Comparison of ENCODE assay signal across 21 cellular contexts in the genomic region with DNA sequence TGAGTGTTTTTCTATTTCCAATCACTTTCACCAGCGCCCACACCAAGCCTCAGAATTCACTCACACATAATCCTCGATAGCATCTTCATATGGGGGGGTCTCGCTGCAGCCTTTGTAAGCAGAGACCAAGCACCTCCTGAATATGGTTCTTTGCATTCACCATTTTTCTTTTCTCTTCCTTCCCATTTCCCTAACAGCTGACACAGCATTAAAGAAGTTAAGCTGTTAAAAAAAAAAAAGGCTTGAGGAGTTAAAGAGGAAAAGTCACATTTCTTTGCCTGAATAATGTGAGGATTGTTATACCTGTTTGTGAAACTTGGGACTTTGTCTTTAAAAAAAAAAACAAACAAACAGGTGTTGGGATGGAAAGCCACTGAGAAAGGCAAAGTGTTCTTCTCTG. TPM values are rescaled to one million over a fixed set of nuclear protein-coding genes. Genes with fewer than 3 reads are reported as not detected.
A peak's percentile ranks its signal among the peaks of the same experiment; 100 is the strongest.
DNase-seq lines count a peak whose midpoint lies in the region; ATAC-seq and TF ChIP-seq lines count a peak whose summit lies in the region.
"Had no signal": no experiment of that assay in that cellular context is flagged by ENCODE, and none has a peak within 500 bp of the region (broad histone marks: within the 10 kb centered on the region; RNA-seq: fewer than 3 reads in every experiment).

No MANE protein-coding gene starts in this region.

- H3K23ac ChIP-seq in IMR-90 (ENCODE audit: low read depth, low read length), result no peak overlapping the region

- H2BK120ac ChIP-seq in IMR-90 (ENCODE audit: low read depth, low read length), result no peak overlapping the region

- peaks cover 60 to 82% of the 10 kb centered on the region in 2 experiments for H3K79me1 ChIP-seq in IMR-90 (ENCODE audit: low read depth in 1 of 2, low read length in 2 of 2)

- CTCF ChIA-PET in IMR-90 (lab: Yijun Ruan, JAX), result no interaction called here

- no peak overlapping the region for H2BK20ac ChIP-seq in IMR-90 (ENCODE audit: low read depth, low read length)

- no peak for TF ChIP-seq POLR2A in IMR-90 (IDR thresholded peaks at IDR 0.05; ENCODE audit: low read depth, low read length)

- H3K4me1 ChIP-seq in left ventricle myocardium inferior (peaks cover 93% of the 10 kb centered on the region), IMR-90 (ENCODE audit: control insufficient read depth, insufficient read depth, low read length) (peaks cover 18% of the 10 kb centered on the region), skeletal muscle tissue (ENCODE audit: control insufficient read depth in 3 of 3, insufficient read depth in 3 of 3, low read length in 3 of 3) (peaks cover 3 to 7% (median 5%) of the 10 kb centered on the region in 3 donors)

- no peaks in the 10 kb centered on the region for H3K27me3 ChIP-seq in left ventricle myocardium inferior (ENCODE audit: low read depth)
- no peaks in the 10 kb centered on the region for H3K27me3 ChIP-seq in IMR-90 (ENCODE audit: control insufficient read depth, insufficient read depth, low read length)
- H3K27me3 ChIP-seq in skeletal muscle tissue (ENCODE audit: control insufficient read depth in 3 of 3, insufficient read depth in 3 of 3, low read length in 3 of 3), result no peaks in the 10 kb centered on the region
- H3K27me3 ChIP-seq: BLaER1 had no signal

- H2BK15ac ChIP-seq in IMR-90 (ENCODE audit: low read depth, low read length), result no peak overlapping the region

- H3K4me3 ChIP-seq in left ventricle myocardium inferior (no peak overlapping the region), IMR-90 (ENCODE audit: insufficient read depth, low read depth, low read length) (no peak overlapping the region), skeletal muscle tissue (ENCODE audit: low read length in 3 of 3) (no peak overlapping the region)
- H3K4me3 ChIP-seq: BLaER1, SK-N-MC had no signal

- H3K14ac ChIP-seq in IMR-90 (replicated peaks; ENCODE audit: low read depth, low read length), result no peak overlapping the region

- peak overlapping the region; percentile 73 for H3K27ac ChIP-seq in left ventricle myocardium inferior (replicated peaks)
- H3K27ac ChIP-seq in IMR-90 (ENCODE audit: insufficient read depth, low read length), result no peak overlapping the region
- peak overlapping the region; percentile 37 for H3K27ac ChIP-seq in skeletal muscle tissue (ENCODE audit: low read depth, low read length)
- H3K27ac ChIP-seq: BLaER1, KMS-11, SK-N-MC had no signal

- peaks cover 84% of the 10 kb centered on the region for H3K36me3 Mint-ChIP-seq in dendritic cell treated with granulocyte-macrophage colony-stimulating factor and Interleukin-4, amounts not matched to agents 40 ng/mL and 50 ng/mL, for 4 days (ENCODE audit: low read depth)

- peaks cover 32% of the 10 kb centered on the region for H3K9me1 ChIP-seq in IMR-90 (ENCODE audit: insufficient read depth, low read length)

- H2AK5ac ChIP-seq in IMR-90 (ENCODE audit: low read depth, low read length), result no peak overlapping the region

- WGBS in IMR-90 (ENCODE audit: extremely low coverage in 2 of 2, insufficient read length in 1 of 2), 2 experiments, result no CpG with 5 or more reads among the region's 3 CpGs

- no peak overlapping the region for H3K4me2 ChIP-seq in IMR-90 (ENCODE audit: low read depth, low read length)
- H3K4me2 ChIP-seq: BLaER1, KMS-11 had no signal

- no peak overlapping the region for H4K8ac ChIP-seq in IMR-90 (ENCODE audit: low read depth in 2 of 2, low read length in 2 of 2)

- H4K91ac ChIP-seq in IMR-90 (ENCODE audit: insufficient read depth, low read depth, low read length), result no peak overlapping the region

- dilution Hi-C loops in IMR-90 (cut with HindIII; ENCODE audit: low sequenced_read_pairs, unreplicated experiment), result no loop called here

- peaks cover 13% of the 10 kb centered on the region for H4K20me1 ChIP-seq in IMR-90 (ENCODE audit: insufficient read depth, low read length)

- no peak overlapping the region for H2BK5ac ChIP-seq in IMR-90 (ENCODE audit: low read depth, low read length, poor library complexity, severe bottlenecking)

- H3K56ac ChIP-seq in IMR-90 (ENCODE audit: extremely low read depth, insufficient read depth, low read length), result no peak overlapping the region

- no peak for TF ChIP-seq CTCF in left ventricle myocardium inferior (IDR thresholded peaks at IDR 0.05; ENCODE audit: borderline replicate concordance)
- TF ChIP-seq CTCF in IMR-90 (conservative IDR thresholded peaks at IDR 0.05; ENCODE audit: low read depth, low read length), result no peak

- no peak overlapping the region for H2AK9ac ChIP-seq in IMR-90 (replicated peaks; ENCODE audit: low read depth, low read length, poor library complexity)

- TF ChIP-seq RAD21 in IMR-90 (IDR thresholded peaks at IDR 0.05; ENCODE audit: low read length), result no peak

- H3K9me3 Mint-ChIP-seq in dendritic cell treated with granulocyte-macrophage colony-stimulating factor and Interleukin-4, amounts not matched to agents 40 ng/mL and 50 ng/mL, for 4 days, result no peaks in the 10 kb centered on the region
- H3K9me3 Mint-ChIP-seq in stimulated activated naive CD8-positive, alpha-beta T cell treated with anti-CD3 and anti-CD28 coated beads, Interleukin-15, amount 100 ng/mL, for 72 hours, result peaks cover 0 to 5% of the 10 kb centered on the region in 2 donors

- intact Hi-C loops in left ventricle myocardium inferior (cut with micrococcal nuclease) (no loop called here), cardiac septum (cut with DNase I) (no loop called here), IMR-90 (cut with micrococcal nuclease) (no loop called here)
- intact Hi-C loops in dendritic cell treated with granulocyte-macrophage colony-stimulating factor and Interleukin-4, amounts not matched to agents 40 ng/mL and 50 ng/mL, for 4 days (cut with micrococcal nuclease), result no loop called here

- H3K9me3 ChIP-seq in left ventricle myocardium inferior (replicated peaks), result peaks cover 14% of the 10 kb centered on the region
- H3K9me3 ChIP-seq in IMR-90 (ENCODE audit: control insufficient read depth, insufficient read depth, low read length), result peaks cover 4% of the 10 kb centered on the region
- no peaks in the 10 kb centered on the region for H3K9me3 ChIP-seq in skeletal muscle tissue (ENCODE audit: control insufficient read depth in 3 of 3, low read length in 3 of 3)

- no TSS peak for BruUV-seq in IMR-90 (replicated peaks; lab: Mats Ljungman, UMichigan)

- no peak overlapping the region for H3K18ac ChIP-seq in IMR-90 (ENCODE audit: low read depth, low read length)

- H2AFZ ChIP-seq in IMR-90 (replicated peaks; ENCODE audit: low read length, poor library complexity), result no peak overlapping the region

- H3K4ac ChIP-seq in IMR-90 (ENCODE audit: low read depth, low read length), result no peak overlapping the region

- H3K9ac ChIP-seq in IMR-90 (ENCODE audit: low read depth, low read length), result no peak overlapping the region
- H3K9ac ChIP-seq in skeletal muscle tissue (ENCODE audit: low read depth in 1 of 3, low read length in 3 of 3), result no peak overlapping the region
- H3K9ac ChIP-seq: BLaER1, KMS-11 had no signal

- POLR2A ChIA-PET in IMR-90 (lab: Charles Lee; ENCODE audit: unreplicated experiment), result no interaction called here

- in situ Hi-C loops in IMR-90 (cut with MboI; ENCODE audit: low sequenced_read_pairs), result no loop called here

- no peak overlapping the region for H3K4me3 Mint-ChIP-seq in dendritic cell treated with granulocyte-macrophage colony-stimulating factor and Interleukin-4, amounts not matched to agents 40 ng/mL and 50 ng/mL, for 4 days
- no peak overlapping the region for H3K4me3 Mint-ChIP-seq in stimulated activated naive CD8-positive, alpha-beta T cell treated with anti-CD3 and anti-CD28 coated beads, Interleukin-15, amount 100 ng/mL, for 72 hours
- H3K4me3 Mint-ChIP-seq: CD4-positive, CD25-positive, alpha-beta regulatory T cell had no signal

- H4K5ac ChIP-seq in IMR-90 (ENCODE audit: low read depth, low read length), result no peak overlapping the region

- peak overlapping the region; percentile 26 for H3K27ac Mint-ChIP-seq in dendritic cell treated with granulocyte-macrophage colony-stimulating factor and Interleukin-4, amounts not matched to agents 40 ng/mL and 50 ng/mL, for 4 days
- H3K27ac Mint-ChIP-seq in stimulated activated naive CD8-positive, alpha-beta T cell treated with anti-CD3 and anti-CD28 coated beads, Interleukin-15, amount 100 ng/mL, for 72 hours, result no peak overlapping the region
- H3K27ac Mint-ChIP-seq: CD4-positive, CD25-positive, alpha-beta regulatory T cell had no signal

- DNase-seq in left ventricle myocardium inferior, result no peak
- no peak for DNase-seq in cardiac septum (ENCODE audit: low spot score)
- no peak for DNase-seq in IMR-90
- no peak for DNase-seq in stimulated activated naive CD8-positive, alpha-beta T cell treated with anti-CD3 and anti-CD28 coated beads, Interleukin-15, amount 100 ng/mL, for 72 hours
- DNase-seq: CD4-positive, CD25-positive, alpha-beta regulatory T cell; DMS153; DND-41; H7; NCI-H1048; NCI-H1417; NCI-H1694; NCI-H2029 treated with DMSO at 0.1 percent for 48 hours; NCI-H446 treated with DMSO at 0.1 percent for 48 hours; NCI-H526; SIG-M5 had no signal

- H3K27me3 Mint-ChIP-seq in dendritic cell treated with granulocyte-macrophage colony-stimulating factor and Interleukin-4, amounts not matched to agents 40 ng/mL and 50 ng/mL, for 4 days, result no peaks in the 10 kb centered on the region
- no peaks in the 10 kb centered on the region for H3K27me3 Mint-ChIP-seq in stimulated activated naive CD8-positive, alpha-beta T cell treated with anti-CD3 and anti-CD28 coated beads, Interleukin-15, amount 100 ng/mL, for 72 hours
- H3K27me3 Mint-ChIP-seq: CD4-positive, CD25-positive, alpha-beta regulatory T cell had no signal

- H3K4me1 Mint-ChIP-seq in dendritic cell treated with granulocyte-macrophage colony-stimulating factor and Interleukin-4, amounts not matched to agents 40 ng/mL and 50 ng/mL, for 4 days (ENCODE audit: low read depth), result peaks cover 58% of the 10 kb centered on the region
- H3K4me1 Mint-ChIP-seq in stimulated activated naive CD8-positive, alpha-beta T cell treated with anti-CD3 and anti-CD28 coated beads, Interleukin-15, amount 100 ng/mL, for 72 hours, result peaks cover 78% of the 10 kb centered on the region

- H3K36me3 ChIP-seq in left ventricle myocardium inferior, result peaks cover 32% of the 10 kb centered on the region
- peaks cover 26% of the 10 kb centered on the region for H3K36me3 ChIP-seq in IMR-90 (ENCODE audit: control insufficient read depth, insufficient read depth, low read length)
- H3K36me3 ChIP-seq in skeletal muscle tissue (ENCODE audit: control insufficient read depth in 3 of 3, insufficient read depth in 3 of 3, low read length in 3 of 3), result peaks cover 0 to 3% (median 0%) of the 10 kb centered on the region in 3 donors

- no peak for ATAC-seq in IMR-90 (ENCODE audit: low read depth)
- no peak for ATAC-seq in stimulated activated naive CD8-positive, alpha-beta T cell treated with anti-CD3 and anti-CD28 coated beads, Interleukin-15, amount 100 ng/mL, for 72 hours
- ATAC-seq in GM21381 (IDR thresholded peaks at IDR 0.05; ENCODE audit: unreplicated experiment), result no peak

TF ChIP-seq in IMR-90, 13 proteins besides CTCF, POLR2A, EP300 and RAD21 (continues in another document):
- TF ChIP-seq CHD1 (IDR thresholded peaks at IDR 0.05; ENCODE audit: low read depth, low read length), result no peak

RNA-seq across cellular contexts. Expression of gene RFTN1, which starts 41.6 kb away (rescaled TPM):
- 22.9 TPM for total RNA-seq in left ventricle myocardium inferior
- total RNA-seq in cardiac septum, result 26.5 TPM
- total RNA-seq in IMR-90 (2012; rRNA removed), result 52.0 and 52.2 TPM in 2 replicates
- polyA plus RNA-seq in IMR-90 (2012; rRNA removed), result 44.8 and 45.0 TPM in 2 replicates
- 37.9 and 67.2 TPM in 2 replicates for polyA plus RNA-seq in IMR-90 (2012; cell fraction: cytosol; rRNA removed)
- 19.1 and 28.3 TPM in 2 replicates for polyA plus RNA-seq in IMR-90 (2012; cell fraction: nucleus; rRNA removed; ENCODE audit: low replicate concordance)
- 15.7 TPM for total RNA-seq in skeletal muscle tissue
